ENCODE assay signal across 10 cellular contexts in genomic region chr7:131008840-131009651, GRCh38.
A peak's percentile ranks its signal among the peaks of the same experiment; 100 is the strongest.
DNase-seq lines count a peak whose midpoint lies in the region; ATAC-seq and TF ChIP-seq lines count a peak whose summit lies in the region.
"Had no signal": no experiment of that assay in that cellular context is flagged by ENCODE, and none has a peak within 500 bp of the region (broad histone marks: within the 10 kb centered on the region; RNA-seq: fewer than 3 reads in every experiment).

No MANE protein-coding gene starts in this region.

- peaks cover 79 to 80% of the 10 kb centered on the region in 2 donors for H3K4me1 ChIP-seq in thyroid gland

- CTCF ChIA-PET in activated CD8-positive, alpha-beta memory T cell treated with anti-CD3 and anti-CD28 coated beads, Interleukin-2, amount 10 ng/mL, durations not matched to agents 7 days and 5 days (lab: Charles Lee), result interaction anchor here (1.4 to 3.9 kb wide), 4 partner anchors 18 to 111 kb away, joined by 3 to 53 read pairs (median 6); no protein-coding TSS in a partner anchor

- H3K9me3 ChIP-seq in thyroid gland, result no peaks in the 10 kb centered on the region

- H3K27me3 ChIP-seq in thyroid gland, result no peaks in the 10 kb centered on the region

- H3K4me3 Mint-ChIP-seq in activated T-cell treated with anti-CD3 and anti-CD28 coated beads, Interleukin-2, amount 50 U/mL, for 72 hours, result peak overlapping the region; percentile 78 to 95
- H3K4me3 Mint-ChIP-seq in activated CD8-positive, alpha-beta memory T cell treated with anti-CD3 and anti-CD28 coated beads, Interleukin-2, amount 10 ng/mL, durations not matched to agents 7 days and 5 days, result peak overlapping the region; percentile 51

- no peak overlapping the region for H3K4me3 ChIP-seq in thyroid gland (replicated peaks in 1 of 3)

- peak overlapping the region; percentile 59 to 80 (median 70) for H3K27ac ChIP-seq in thyroid gland

- DNase-seq in activated T-cell treated with anti-CD3 and anti-CD28 coated beads, Interleukin-2, amount 50 U/mL, for 72 hours, result no peak
- DNase-seq in activated T-cell treated with anti-CD3 and anti-CD28 coated beads, Interleukin-2, amount 50 U/mL, for 1 hour, result no peak
- peak; percentile 30 for DNase-seq in activated CD8-positive, alpha-beta memory T cell treated with anti-CD3 and anti-CD28 coated beads, Interleukin-2, amount 10 ng/mL, durations not matched to agents 7 days and 5 days
- DNase-seq in iris pigment epithelial cell (ENCODE audit: low read depth), result peak; percentile 52
- no peak for DNase-seq in thyroid gland
- no peak for DNase-seq in amygdala (lab: John Stamatoyannopoulos, UW)
- DNase-seq: activated effector memory CD4-positive, alpha-beta T cell treated with anti-CD3 and anti-CD28 coated beads, Interleukin-2, amount 50 U/mL, for 16 hours; RPMI8226 had no signal

- H3K27ac Mint-ChIP-seq in activated T-cell treated with anti-CD3 and anti-CD28 coated beads, Interleukin-2, amount 50 U/mL, for 72 hours, result peak overlapping the region; percentile 97
- peak overlapping the region; percentile 93 for H3K27ac Mint-ChIP-seq in activated CD8-positive, alpha-beta memory T cell treated with anti-CD3 and anti-CD28 coated beads, Interleukin-2, amount 10 ng/mL, durations not matched to agents 7 days and 5 days

- WGBS in thyroid gland, 2 donors, result 54 to 59% methylated on average over 5 of the region's 5 CpGs

- peaks cover 12 to 22% of the 10 kb centered on the region in 2 donors for H3K36me3 Mint-ChIP-seq in activated T-cell treated with anti-CD3 and anti-CD28 coated beads, Interleukin-2, amount 50 U/mL, for 72 hours (ENCODE audit: insufficient read depth in 2 of 2)
- peaks cover 15% of the 10 kb centered on the region for H3K36me3 Mint-ChIP-seq in activated CD8-positive, alpha-beta memory T cell treated with anti-CD3 and anti-CD28 coated beads, Interleukin-2, amount 10 ng/mL, durations not matched to agents 7 days and 5 days

- peaks cover 2 to 5% of the 10 kb centered on the region in 2 donors for H3K9me3 Mint-ChIP-seq in activated T-cell treated with anti-CD3 and anti-CD28 coated beads, Interleukin-2, amount 50 U/mL, for 72 hours
- H3K9me3 Mint-ChIP-seq in activated CD8-positive, alpha-beta memory T cell treated with anti-CD3 and anti-CD28 coated beads, Interleukin-2, amount 10 ng/mL, durations not matched to agents 7 days and 5 days (ENCODE audit: low read depth), result peaks cover 2% of the 10 kb centered on the region

- TF ChIP-seq CTCF in thyroid gland (IDR thresholded peaks at IDR 0.05), result no peak

- no peaks in the 10 kb centered on the region for H3K27me3 Mint-ChIP-seq in activated T-cell treated with anti-CD3 and anti-CD28 coated beads, Interleukin-2, amount 50 U/mL, for 72 hours (ENCODE audit: low read depth)
- H3K27me3 Mint-ChIP-seq in activated CD8-positive, alpha-beta memory T cell treated with anti-CD3 and anti-CD28 coated beads, Interleukin-2, amount 10 ng/mL, durations not matched to agents 7 days and 5 days, result no peaks in the 10 kb centered on the region

- no peak for TF ChIP-seq POLR2A in thyroid gland (IDR thresholded peaks at IDR 0.05)

- ATAC-seq in activated T-cell treated with anti-CD3 and anti-CD28 coated beads, Interleukin-2, amount 50 U/mL, for 72 hours (replicated peaks in 1 of 2), result peak; percentile 44 to 46
- peak; percentile 28 for ATAC-seq in activated CD8-positive, alpha-beta memory T cell treated with anti-CD3 and anti-CD28 coated beads, Interleukin-2, amount 10 ng/mL, durations not matched to agents 7 days and 5 days
- ATAC-seq in GM19397 (IDR thresholded peaks at IDR 0.05; ENCODE audit: unreplicated experiment), result no peak
- ATAC-seq in GM21576 (IDR thresholded peaks at IDR 0.05; ENCODE audit: unreplicated experiment), result no peak

- intact Hi-C loops in thyroid gland (cut with DNase I), result no loop called here

- no peaks in the 10 kb centered on the region for H3K36me3 ChIP-seq in thyroid gland

- H3K4me1 Mint-ChIP-seq in activated T-cell treated with anti-CD3 and anti-CD28 coated beads, Interleukin-2, amount 50 U/mL, for 72 hours (ENCODE audit: low read depth), result peaks cover 100% of the 10 kb centered on the region
- peaks cover 88% of the 10 kb centered on the region for H3K4me1 Mint-ChIP-seq in activated CD8-positive, alpha-beta memory T cell treated with anti-CD3 and anti-CD28 coated beads, Interleukin-2, amount 10 ng/mL, durations not matched to agents 7 days and 5 days

Comparison
In these comparisons a context has a peak if more than half of its experiments do, and no peak if none do; other contexts are left out.
1. ATAC-seq: peak in activated T-cell treated with anti-CD3 and anti-CD28 coated beads, Interleukin-2, amount 50 U/mL, for 72 hours (2 of 2) and activated CD8-positive, alpha-beta memory T cell treated with anti-CD3 and anti-CD28 coated beads, Interleukin-2, amount 10 ng/mL, durations not matched to agents 7 days and 5 days (single experiment); none in GM19397 (single experiment) and GM21576 (single experiment).
2. DNase-seq: peak in activated CD8-positive, alpha-beta memory T cell treated with anti-CD3 and anti-CD28 coated beads, Interleukin-2, amount 10 ng/mL, durations not matched to agents 7 days and 5 days (single experiment) and iris pigment epithelial cell (single experiment); none in activated T-cell treated with anti-CD3 and anti-CD28 coated beads, Interleukin-2, amount 50 U/mL, for 72 hours (0 of 2), activated T-cell treated with anti-CD3 and anti-CD28 coated beads, Interleukin-2, amount 50 U/mL, for 1 hour (single experiment), thyroid gland (0 of 2) and amygdala (0 of 56).